Comparison of ENCODE assay signal across 10 cellular contexts in the genomic region with DNA sequence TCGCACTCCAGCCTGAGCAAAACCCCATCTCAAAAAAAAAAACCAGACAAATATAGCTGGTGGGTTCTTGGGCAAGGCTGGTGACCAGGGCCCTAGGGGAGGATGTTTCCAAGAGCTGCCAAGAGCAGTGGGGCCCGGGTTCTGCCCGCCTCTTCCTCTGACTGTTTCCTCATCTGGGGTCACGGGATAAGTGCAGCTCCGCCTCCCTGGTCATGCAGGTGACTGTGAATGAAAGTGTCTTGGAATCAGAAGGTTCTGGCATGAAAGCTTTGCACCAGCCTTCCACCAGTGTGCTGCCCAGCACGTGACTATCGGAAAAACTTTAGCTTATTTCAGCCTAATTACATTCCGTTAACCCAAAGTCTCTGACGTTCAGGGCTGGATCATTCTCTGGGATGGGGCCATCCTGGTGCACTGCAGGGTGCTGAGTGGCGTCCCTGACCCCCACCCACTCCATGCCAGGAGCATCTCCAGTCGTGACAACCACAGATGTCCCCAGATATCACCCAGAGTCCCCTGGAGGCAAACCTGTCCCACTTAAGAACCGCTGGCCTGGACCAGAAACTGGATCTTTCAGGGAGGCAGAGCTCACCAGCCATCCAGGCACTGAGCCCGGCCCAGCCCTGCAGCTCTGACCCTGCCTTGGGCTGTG.
A peak's percentile ranks its signal among the peaks of the same experiment; 100 is the strongest.
DNase-seq lines count a peak whose midpoint lies in the region; ATAC-seq and TF ChIP-seq lines count a peak whose summit lies in the region.
"Had no signal": no experiment of that assay in that cellular context is flagged by ENCODE, and none has a peak within 500 bp of the region (broad histone marks: within the 10 kb centered on the region; RNA-seq: fewer than 3 reads in every experiment).

No MANE protein-coding gene starts in this region.

- intact Hi-C loops in dendritic cell treated with granulocyte-macrophage colony-stimulating factor and Interleukin-4, amounts not matched to agents 40 ng/mL and 50 ng/mL, for 4 days (cut with micrococcal nuclease) = loop anchor here (10.0 kb wide), 1 partner anchor 342 kb away; no protein-coding TSS in a partner anchor
- intact Hi-C loops in posterior vena cava (cut with DNase I) = no loop called here

- H3K27ac ChIP-seq in DOHH2 (ENCODE audit: low read depth, low read length) (no peak overlapping the region), smooth muscle cell (ENCODE audit: low read depth) (no peak overlapping the region)

- H2AFZ ChIP-seq in smooth muscle cell (ENCODE audit: low read depth) = no peak overlapping the region

- H3K9ac ChIP-seq in smooth muscle cell (ENCODE audit: low read depth) = no peak overlapping the region

- no peak for ATAC-seq in naive thymus-derived CD8-positive, alpha-beta T cell
- ATAC-seq in GM21737 (IDR thresholded peaks at IDR 0.05; ENCODE audit: unreplicated experiment) (no peak), HG03520 (IDR thresholded peaks at IDR 0.05; ENCODE audit: unreplicated experiment) (no peak)

- peak overlapping the region; percentile 92 for H3K27ac Mint-ChIP-seq in dendritic cell treated with granulocyte-macrophage colony-stimulating factor and Interleukin-4, amounts not matched to agents 40 ng/mL and 50 ng/mL, for 4 days
- H3K27ac Mint-ChIP-seq in naive thymus-derived CD8-positive, alpha-beta T cell = peak overlapping the region in 8 of 10 donors; percentile 31 to 92 (median 64)

- H3K4me3 Mint-ChIP-seq in dendritic cell treated with granulocyte-macrophage colony-stimulating factor and Interleukin-4, amounts not matched to agents 40 ng/mL and 50 ng/mL, for 4 days = no peak overlapping the region
- H3K4me3 Mint-ChIP-seq in naive thymus-derived CD8-positive, alpha-beta T cell = peak overlapping the region in 6 of 10 donors; percentile 14 to 84 (median 49)

- H3K4me1 Mint-ChIP-seq in dendritic cell treated with granulocyte-macrophage colony-stimulating factor and Interleukin-4, amounts not matched to agents 40 ng/mL and 50 ng/mL, for 4 days (ENCODE audit: low read depth) = peaks cover 80% of the 10 kb centered on the region
- peaks cover 25 to 80% (median 68%) of the 10 kb centered on the region in 4 donors for H3K4me1 Mint-ChIP-seq in naive thymus-derived CD8-positive, alpha-beta T cell

- no peaks in the 10 kb centered on the region for H3K9me2 ChIP-seq in DOHH2 (replicated peaks; ENCODE audit: control insufficient read depth, low read length)

- H3K36me3 ChIP-seq in DOHH2 (ENCODE audit: control insufficient read depth, low read length) = peaks cover 32% of the 10 kb centered on the region
- no peaks in the 10 kb centered on the region for H3K36me3 ChIP-seq in smooth muscle cell (ENCODE audit: low read depth)
- H3K36me3 ChIP-seq: heart right ventricle had no signal

- H3K27me3 ChIP-seq in DOHH2 (ENCODE audit: control insufficient read depth, low read length) = no peaks in the 10 kb centered on the region
- no peaks in the 10 kb centered on the region for H3K27me3 ChIP-seq in smooth muscle cell (ENCODE audit: low read depth)

- H4K20me1 ChIP-seq in DOHH2 (ENCODE audit: control insufficient read depth, insufficient read depth, low read depth, low read length) (0 out of 2 replicates have a peak, but pooled peaks cover 12% of the 10 kb centered on the region), smooth muscle cell (ENCODE audit: low read depth) (no peaks in the 10 kb centered on the region)

- peaks cover 83% of the 10 kb centered on the region for H3K79me2 ChIP-seq in DOHH2 (ENCODE audit: control insufficient read depth, low read length)
- no peaks in the 10 kb centered on the region for H3K79me2 ChIP-seq in smooth muscle cell (ENCODE audit: low read depth)

- peaks cover 14% of the 10 kb centered on the region for H3K36me3 Mint-ChIP-seq in dendritic cell treated with granulocyte-macrophage colony-stimulating factor and Interleukin-4, amounts not matched to agents 40 ng/mL and 50 ng/mL, for 4 days (ENCODE audit: low read depth)
- no peaks in the 10 kb centered on the region for H3K36me3 Mint-ChIP-seq in naive thymus-derived CD8-positive, alpha-beta T cell

- H3K9me3 Mint-ChIP-seq in dendritic cell treated with granulocyte-macrophage colony-stimulating factor and Interleukin-4, amounts not matched to agents 40 ng/mL and 50 ng/mL, for 4 days = peaks cover 15% of the 10 kb centered on the region
- H3K9me3 Mint-ChIP-seq in naive thymus-derived CD8-positive, alpha-beta T cell = no peaks in the 10 kb centered on the region

- H3F3A ChIP-seq in DOHH2 (ENCODE audit: control insufficient read depth, insufficient read depth) (peaks cover 28% of the 10 kb centered on the region), smooth muscle cell (ENCODE audit: low read depth) (peaks cover 6% of the 10 kb centered on the region)

- H3K4me1 ChIP-seq in DOHH2 (ENCODE audit: control insufficient read depth, low read length) = peaks cover 87% of the 10 kb centered on the region
- no peaks in the 10 kb centered on the region for H3K4me1 ChIP-seq in smooth muscle cell (ENCODE audit: low read depth)

- peak; percentile 47 for DNase-seq in NAMALWA (ENCODE audit: low spot score)
- DNase-seq in naive thymus-derived CD8-positive, alpha-beta T cell = peak in 3 of 10 donors; percentile 23 to 70 (median 43)
- DNase-seq in posterior vena cava (ENCODE audit: low spot score) = no peak
- DNase-seq in smooth muscle cell (lab: John Stamatoyannopoulos, UW; ENCODE audit: unreplicated experiment) = no peak
- DNase-seq: NCI-H187 treated with DMSO at 0.1 percent for 48 hours had no signal

- POLR2A ChIA-PET in naive thymus-derived CD8-positive, alpha-beta T cell (lab: Charles Lee) = interaction anchor here (0.6 to 14.1 kb wide), 7 partner anchors 16 to 376 kb away, joined by 3 to 346 read pairs (median 5); a partner anchor contains a TSS

- TF ChIP-seq CTCF in DOHH2 (IDR thresholded peaks at IDR 0.05; ENCODE audit: low read depth, low read length, poor library complexity, severe bottlenecking) (no peak), smooth muscle cell (IDR thresholded peaks at IDR 0.05; ENCODE audit: borderline replicate concordance, insufficient read depth, poor library complexity, severe bottlenecking) (no peak)

- H3K4me2 ChIP-seq in DOHH2 (ENCODE audit: low read length) (peak overlapping the region; percentile 14), smooth muscle cell (no peak overlapping the region)

- H3K4me3 ChIP-seq in DOHH2 (ENCODE audit: low read length) (no peak overlapping the region), smooth muscle cell (no peak overlapping the region)
- H3K4me3 ChIP-seq: heart right ventricle had no signal

- peaks cover 19% of the 10 kb centered on the region for H3K27me3 Mint-ChIP-seq in dendritic cell treated with granulocyte-macrophage colony-stimulating factor and Interleukin-4, amounts not matched to agents 40 ng/mL and 50 ng/mL, for 4 days
- H3K27me3 Mint-ChIP-seq in naive thymus-derived CD8-positive, alpha-beta T cell = no peaks in the 10 kb centered on the region

- WGBS in smooth muscle cell (ENCODE audit: low lambda C conversion rate) = 82% methylated on average over 12 of the region's 13 CpGs

- H3K9me3 ChIP-seq in DOHH2 (ENCODE audit: control insufficient read depth, insufficient read depth, low read length) = no peaks in the 10 kb centered on the region
- H3K9me3 ChIP-seq in smooth muscle cell (replicated peaks; ENCODE audit: low read depth) = no peaks in the 10 kb centered on the region
